ENCODE assay signal across 13 cellular contexts in genomic region chr21:31713973-31714740, GRCh38. TPM values are rescaled to one million over a fixed set of nuclear protein-coding genes. Genes with fewer than 3 reads are reported as not detected.
DNase-seq lines count a peak whose midpoint lies in the region; ATAC-seq lines count a peak whose summit lies in the region.
"Had no signal": no experiment of that assay in that cellular context is flagged by ENCODE, and none has a peak within 500 bp of the region (broad histone marks: within the 10 kb centered on the region; RNA-seq: fewer than 3 reads in every experiment).

No MANE protein-coding gene starts in this region.

- H3K4me3 Mint-ChIP-seq in activated naive CD4-positive, alpha-beta T cell treated with anti-CD3 and anti-CD28 coated beads for 36 hours = no peak overlapping the region
- H3K4me3 Mint-ChIP-seq in stimulated activated effector memory CD8-positive, alpha-beta T cell treated with anti-CD3 and anti-CD28 coated beads, Interleukin-12 subunit alpha, Interleukin-12 subunit beta, amount 100 ng/mL, for 72 hours = peak overlapping the region; percentile 41

- H3K36me3 Mint-ChIP-seq in activated naive CD4-positive, alpha-beta T cell treated with anti-CD3 and anti-CD28 coated beads for 36 hours (ENCODE audit: low read depth) = peaks cover 6% of the 10 kb centered on the region
- H3K36me3 Mint-ChIP-seq in stimulated activated effector memory CD8-positive, alpha-beta T cell treated with anti-CD3 and anti-CD28 coated beads, Interleukin-12 subunit alpha, Interleukin-12 subunit beta, amount 100 ng/mL, for 72 hours = no peaks in the 10 kb centered on the region

- DNase-seq in activated naive CD4-positive, alpha-beta T cell treated with anti-CD3 and anti-CD28 coated beads for 36 hours = no peak
- no peak for DNase-seq in activated naive CD4-positive, alpha-beta T cell treated with Interleukin-2 at 50 U/mL for 16 hours
- peak; percentile 21 for DNase-seq in amniotic epithelial cell (ENCODE audit: low read depth)
- DNase-seq in stimulated activated effector memory CD8-positive, alpha-beta T cell treated with anti-CD3 and anti-CD28 coated beads, Interleukin-12 subunit alpha, Interleukin-12 subunit beta, amount 100 ng/mL, for 72 hours (ENCODE audit: low spot score in 2 of 2) = no peak
- DNase-seq in effector memory CD4-positive, alpha-beta T cell = no peak
- DNase-seq in NCI-H1930 (lab: John Stamatoyannopoulos, UW) = no peak
- DNase-seq: adrenal gland, BE2C, KBM-7, NCI-H526, T1000 had no signal

- intact Hi-C loops in activated naive CD4-positive, alpha-beta T cell treated with anti-CD3 and anti-CD28 coated beads for 36 hours (cut with micrococcal nuclease) = loop anchor here (2.0 to 5.0 kb wide), 3 partner anchors 17 to 372 kb away; partner anchors contain the start of gene TIAM1

- ATAC-seq in HG03565 (IDR thresholded peaks at IDR 0.05; ENCODE audit: unreplicated experiment) (peak; percentile 48), GM18498 (IDR thresholded peaks at IDR 0.05; ENCODE audit: unreplicated experiment) (no peak)
- peak; percentile 97 for ATAC-seq in stimulated activated effector memory CD8-positive, alpha-beta T cell treated with anti-CD3 and anti-CD28 coated beads, Interleukin-12 subunit alpha, Interleukin-12 subunit beta, amount 100 ng/mL, for 72 hours

- no peaks in the 10 kb centered on the region for H3K9me3 ChIP-seq in effector memory CD4-positive, alpha-beta T cell (ENCODE audit: control insufficient read depth, low read length)
- H3K9me3 ChIP-seq: adrenal gland, BE2C had no signal

- H3K9me3 Mint-ChIP-seq in activated naive CD4-positive, alpha-beta T cell treated with anti-CD3 and anti-CD28 coated beads for 36 hours = no peaks in the 10 kb centered on the region
- H3K9me3 Mint-ChIP-seq in stimulated activated effector memory CD8-positive, alpha-beta T cell treated with anti-CD3 and anti-CD28 coated beads, Interleukin-12 subunit alpha, Interleukin-12 subunit beta, amount 100 ng/mL, for 72 hours = no peaks in the 10 kb centered on the region

- no peaks in the 10 kb centered on the region for H3K36me3 ChIP-seq in effector memory CD4-positive, alpha-beta T cell (ENCODE audit: control insufficient read depth, insufficient read depth, low read length)
- H3K36me3 ChIP-seq: adrenal gland, BE2C had no signal

- H3K4me1 Mint-ChIP-seq in activated naive CD4-positive, alpha-beta T cell treated with anti-CD3 and anti-CD28 coated beads for 36 hours (ENCODE audit: low read depth) = peaks cover 83% of the 10 kb centered on the region
- peaks cover 61% of the 10 kb centered on the region for H3K4me1 Mint-ChIP-seq in stimulated activated effector memory CD8-positive, alpha-beta T cell treated with anti-CD3 and anti-CD28 coated beads, Interleukin-12 subunit alpha, Interleukin-12 subunit beta, amount 100 ng/mL, for 72 hours

- CTCF ChIA-PET in activated naive CD4-positive, alpha-beta T cell treated with anti-CD3 and anti-CD28 coated beads for 36 hours (lab: Charles Lee) = no interaction called here

- no peaks in the 10 kb centered on the region for H3K27me3 ChIP-seq in effector memory CD4-positive, alpha-beta T cell (replicated peaks; ENCODE audit: control insufficient read depth, insufficient read depth, low read length, poor library complexity, severe bottlenecking)
- H3K27me3 ChIP-seq: adrenal gland, BE2C had no signal

- peak overlapping the region; percentile 36 for H3K27ac Mint-ChIP-seq in activated naive CD4-positive, alpha-beta T cell treated with anti-CD3 and anti-CD28 coated beads for 36 hours
- peak overlapping the region; percentile 89 for H3K27ac Mint-ChIP-seq in stimulated activated effector memory CD8-positive, alpha-beta T cell treated with anti-CD3 and anti-CD28 coated beads, Interleukin-12 subunit alpha, Interleukin-12 subunit beta, amount 100 ng/mL, for 72 hours

- no peak overlapping the region for H3K27ac ChIP-seq in effector memory CD4-positive, alpha-beta T cell (ENCODE audit: insufficient read depth, low read length, poor library complexity, severe bottlenecking)
- H3K27ac ChIP-seq: adrenal gland had no signal

- no peaks in the 10 kb centered on the region for H3K27me3 Mint-ChIP-seq in activated naive CD4-positive, alpha-beta T cell treated with anti-CD3 and anti-CD28 coated beads for 36 hours (ENCODE audit: low read depth)

- no peak overlapping the region for H3K4me3 ChIP-seq in effector memory CD4-positive, alpha-beta T cell (ENCODE audit: insufficient read depth, low read depth, low read length, poor library complexity, severe bottlenecking)
- H3K4me3 ChIP-seq: adrenal gland had no signal

- peaks cover 11% of the 10 kb centered on the region for H3K4me1 ChIP-seq in effector memory CD4-positive, alpha-beta T cell (ENCODE audit: control insufficient read depth, insufficient read depth, low read length, poor library complexity, severe bottlenecking)

RNA-seq across cellular contexts. Expression of gene SCAF4, which starts 17.8 kb away (rescaled TPM):
- 10 to 100 TPM; 39.6 to 40.5 TPM for total RNA-seq in activated naive CD4-positive, alpha-beta T cell treated with anti-CD3 and anti-CD28 coated beads for 36 hours

RNA-seq across cellular contexts. Expression of gene SOD1, which starts 54.7 kb away (rescaled TPM):
- total RNA-seq in activated naive CD4-positive, alpha-beta T cell treated with anti-CD3 and anti-CD28 coated beads for 36 hours = 100 to 1,000 TPM; 281 to 297 TPM
